17 cellular contexts compared by ENCODE assay signal in the genomic region with DNA sequence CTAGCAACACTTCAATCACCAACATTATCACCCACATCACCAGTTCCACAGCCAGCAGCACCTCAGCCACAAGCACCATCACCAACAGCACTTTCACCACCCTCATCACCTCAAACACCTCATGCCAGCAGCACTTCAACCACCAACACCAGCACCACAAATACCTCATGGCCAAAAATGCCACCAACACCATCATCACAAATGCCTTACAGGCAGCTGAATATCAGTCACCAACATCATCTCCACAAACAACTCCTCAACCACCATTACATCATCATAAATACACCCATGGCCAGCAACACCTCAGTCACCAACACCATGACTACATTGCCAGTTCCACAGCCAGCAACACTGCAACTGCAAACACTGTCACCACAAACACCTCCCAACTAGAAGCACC. TPM values are rescaled to one million over a fixed set of nuclear protein-coding genes. Genes with fewer than 3 reads are reported as not detected.
DNase-seq lines count a peak whose midpoint lies in the region; ATAC-seq lines count a peak whose summit lies in the region.
"Had no signal": no experiment of that assay in that cellular context is flagged by ENCODE, and none has a peak within 500 bp of the region (broad histone marks: within the 10 kb centered on the region; RNA-seq: fewer than 3 reads in every experiment).

No MANE protein-coding gene starts in this region.

- H3K18ac ChIP-seq in mesenchymal stem cell (ENCODE audit: low read depth in 1 of 2, low read length in 2 of 2): no peak overlapping the region

- no peak overlapping the region for H2AFZ ChIP-seq in mesenchymal stem cell (ENCODE audit: low read depth, low read length)
- H2AFZ ChIP-seq: GM23338 had no signal

- H4K91ac ChIP-seq in mesenchymal stem cell (ENCODE audit: low read length): peak overlapping the region; percentile 21

- no peak overlapping the region for H3K4me3 ChIP-seq in mesenchymal stem cell (ENCODE audit: insufficient read depth in 1 of 2, low read depth in 1 of 2, low read length in 2 of 2)
- H3K4me3 ChIP-seq: GM23338 had no signal

- no peaks in the 10 kb centered on the region for H3K36me3 ChIP-seq in mesenchymal stem cell (ENCODE audit: control insufficient read depth in 1 of 2, insufficient read depth in 2 of 2, low read depth in 1 of 2, low read length in 2 of 2)

- H3K27ac ChIP-seq in mesenchymal stem cell (ENCODE audit: low read length, poor library complexity, severe bottlenecking): no peak overlapping the region
- H3K27ac ChIP-seq: KMS-11 had no signal

- no peak overlapping the region for H3K4me2 ChIP-seq in mesenchymal stem cell (ENCODE audit: low read length, poor library complexity, severe bottlenecking)
- H3K4me2 ChIP-seq: GM23338, KMS-11 had no signal

- H2BK12ac ChIP-seq in mesenchymal stem cell (ENCODE audit: low read length in 2 of 2): no peak overlapping the region

- H3K9me3 ChIP-seq in mesenchymal stem cell (ENCODE audit: control insufficient read depth, low read length): no peaks in the 10 kb centered on the region

- no peaks in the 10 kb centered on the region for H3K79me1 ChIP-seq in mesenchymal stem cell (replicated peaks; ENCODE audit: low read length, poor library complexity, severe bottlenecking)

- no peak overlapping the region for H3K23ac ChIP-seq in mesenchymal stem cell (ENCODE audit: low read length in 2 of 2)

- H3K14ac ChIP-seq in mesenchymal stem cell (ENCODE audit: low read length in 2 of 2): no peak overlapping the region

- no peak overlapping the region for H2BK5ac ChIP-seq in mesenchymal stem cell (ENCODE audit: low read depth, low read length, poor library complexity, severe bottlenecking)

- DNase-seq in activated naive CD4-positive, alpha-beta T cell treated with anti-CD3 and anti-CD28 coated beads, Interleukin-2, amount 50 U/mL, for 72 hours (ENCODE audit: low spot score in 2 of 2): no peak
- DNase-seq in activated naive CD4-positive, alpha-beta T cell treated with anti-CD3 and anti-CD28 coated beads, Interleukin-2, amount 50 U/mL, for 16 hours: no peak
- DNase-seq in activated gamma-delta T cell treated with anti-CD3 and anti-CD28 coated beads, Interleukin-2, amount 50 U/mL, for 16 hours (ENCODE audit: low read depth): peak; percentile 24
- DNase-seq in mesenchymal stem cell (no peak), RPMI8226 (no peak)
- DNase-seq in stimulated activated naive CD8-positive, alpha-beta T cell treated with anti-CD3 and anti-CD28 coated beads, Interleukin-15, amount 100 ng/mL, for 72 hours: peak; percentile 60 to 71
- DNase-seq: GF-D8, HFFc6, NCI-H1092, NCI-H1694, NCI-H2107 had no signal

- no peak overlapping the region for H2BK120ac ChIP-seq in mesenchymal stem cell (ENCODE audit: low read depth, low read length)

- no peak overlapping the region for H3K4ac ChIP-seq in mesenchymal stem cell (ENCODE audit: low read depth in 1 of 2, low read length in 2 of 2)

- H3K4me1 ChIP-seq in mesenchymal stem cell (ENCODE audit: control insufficient read depth, insufficient read depth, low read depth, low read length): no peaks in the 10 kb centered on the region

- H3K4me3 Mint-ChIP-seq in stimulated activated naive CD8-positive, alpha-beta T cell treated with anti-CD3 and anti-CD28 coated beads, Interleukin-15, amount 100 ng/mL, for 72 hours: no peak overlapping the region
- H3K4me3 Mint-ChIP-seq: GM23338, HFFc6 had no signal

- no peak overlapping the region for H3K27ac Mint-ChIP-seq in activated naive CD4-positive, alpha-beta T cell treated with anti-CD3 and anti-CD28 coated beads, Interleukin-2, amount 50 U/mL, for 72 hours
- no peak overlapping the region for H3K27ac Mint-ChIP-seq in stimulated activated naive CD8-positive, alpha-beta T cell treated with anti-CD3 and anti-CD28 coated beads, Interleukin-15, amount 100 ng/mL, for 72 hours
- H3K27ac Mint-ChIP-seq: GM23338, HFFc6 had no signal

- peak overlapping the region; percentile 24 for H4K8ac ChIP-seq in mesenchymal stem cell (ENCODE audit: low read length)

- peaks cover 0 to 24% of the 10 kb centered on the region in 2 experiments for H3K27me3 ChIP-seq in mesenchymal stem cell (ENCODE audit: control insufficient read depth in 1 of 2, insufficient read depth in 1 of 2, low read length in 2 of 2)

- peak; percentile 43 to 71 for ATAC-seq in activated naive CD4-positive, alpha-beta T cell treated with anti-CD3 and anti-CD28 coated beads, Interleukin-2, amount 50 U/mL, for 72 hours
- peak; percentile 76 for ATAC-seq in stimulated activated naive CD8-positive, alpha-beta T cell treated with anti-CD3 and anti-CD28 coated beads, Interleukin-15, amount 100 ng/mL, for 72 hours
- ATAC-seq in HG02678 (IDR thresholded peaks at IDR 0.05; ENCODE audit: unreplicated experiment): no peak
- ATAC-seq: GM23338 had no signal

- H3K9ac ChIP-seq in mesenchymal stem cell (ENCODE audit: low read length): no peak overlapping the region
- H3K9ac ChIP-seq: KMS-11 had no signal

- peaks cover 2% of the 10 kb centered on the region for H3K27me3 Mint-ChIP-seq in stimulated activated naive CD8-positive, alpha-beta T cell treated with anti-CD3 and anti-CD28 coated beads, Interleukin-15, amount 100 ng/mL, for 72 hours

- H2BK15ac ChIP-seq in mesenchymal stem cell (ENCODE audit: low read depth, poor library complexity, severe bottlenecking): no peak overlapping the region

- H3K4me1 Mint-ChIP-seq in stimulated activated naive CD8-positive, alpha-beta T cell treated with anti-CD3 and anti-CD28 coated beads, Interleukin-15, amount 100 ng/mL, for 72 hours: no peaks in the 10 kb centered on the region

- H3K36me3 Mint-ChIP-seq in activated naive CD4-positive, alpha-beta T cell treated with anti-CD3 and anti-CD28 coated beads, Interleukin-2, amount 50 U/mL, for 72 hours: no peaks in the 10 kb centered on the region

- no peaks in the 10 kb centered on the region for H3K9me3 Mint-ChIP-seq in activated naive CD4-positive, alpha-beta T cell treated with anti-CD3 and anti-CD28 coated beads, Interleukin-2, amount 50 U/mL, for 72 hours
- H3K9me3 Mint-ChIP-seq in stimulated activated naive CD8-positive, alpha-beta T cell treated with anti-CD3 and anti-CD28 coated beads, Interleukin-15, amount 100 ng/mL, for 72 hours: no peaks in the 10 kb centered on the region
- H3K9me3 Mint-ChIP-seq: GM23338, HFFc6 had no signal

- no peak overlapping the region for H2AK5ac ChIP-seq in mesenchymal stem cell (ENCODE audit: low read length, severe bottlenecking)

RNA-seq across cellular contexts. Expression of gene FCER2, which starts 10.4 kb away (rescaled TPM):
- under 1 TPM; 0.56 to 0.57 TPM for total RNA-seq in activated naive CD4-positive, alpha-beta T cell treated with anti-CD3 and anti-CD28 coated beads, Interleukin-2, amount 50 U/mL, for 72 hours
- polyA plus RNA-seq in mesenchymal stem cell (2013, experiment 1 of 2): not detected
- polyA plus RNA-seq in mesenchymal stem cell (2013, experiment 2 of 2): not detected
- total RNA-seq: GM23338, HFFc6, MCF 10A had no signal
- polyA plus RNA-seq: AG04450, BJ had no signal

RNA-seq across cellular contexts. Expression of gene TRAPPC5, which starts 10.9 kb away (rescaled TPM):
- 10 to 100 TPM; 58.9 to 84.4 TPM for total RNA-seq in activated naive CD4-positive, alpha-beta T cell treated with anti-CD3 and anti-CD28 coated beads, Interleukin-2, amount 50 U/mL, for 72 hours
- polyA plus RNA-seq in mesenchymal stem cell (2013, experiment 1 of 2): 88.2 TPM
- 93.7 TPM for polyA plus RNA-seq in mesenchymal stem cell (2013, experiment 2 of 2)

RNA-seq across cellular contexts. Expression of gene MCEMP1, which starts 14.6 kb away (rescaled TPM):
- total RNA-seq in activated naive CD4-positive, alpha-beta T cell treated with anti-CD3 and anti-CD28 coated beads, Interleukin-2, amount 50 U/mL, for 72 hours: not detected
- not detected for polyA plus RNA-seq in mesenchymal stem cell (2013, experiment 1 of 2)
- polyA plus RNA-seq in mesenchymal stem cell (2013, experiment 2 of 2): not detected
- total RNA-seq: GM23338, HFFc6 had no signal
- polyA plus RNA-seq: AG04450, BJ, GM23338 had no signal

RNA-seq across cellular contexts. Expression of gene RETN, which starts 22.6 kb away (rescaled TPM):
- total RNA-seq in activated naive CD4-positive, alpha-beta T cell treated with anti-CD3 and anti-CD28 coated beads, Interleukin-2, amount 50 U/mL, for 72 hours: not detected
- not detected for polyA plus RNA-seq in mesenchymal stem cell (2013, experiment 1 of 2)
- not detected for polyA plus RNA-seq in mesenchymal stem cell (2013, experiment 2 of 2)
- total RNA-seq: GM23338, HFFc6, MCF 10A had no signal
- polyA plus RNA-seq: AG04450, BJ, GM23338 had no signal

RNA-seq across cellular contexts. Expression of gene CLEC4G, which starts 40.4 kb away (rescaled TPM):
- total RNA-seq in activated naive CD4-positive, alpha-beta T cell treated with anti-CD3 and anti-CD28 coated beads, Interleukin-2, amount 50 U/mL, for 72 hours: not detected
- not detected for polyA plus RNA-seq in mesenchymal stem cell (2013, experiment 1 of 2)
- not detected for polyA plus RNA-seq in mesenchymal stem cell (2013, experiment 2 of 2)
- total RNA-seq: HFFc6, MCF 10A had no signal
- polyA plus RNA-seq: AG04450, BJ had no signal

Comparison
In these comparisons a context has a peak if more than half of its experiments do, and no peak if none do; other contexts are left out.
1. DNase-seq: peak in activated gamma-delta T cell treated with anti-CD3 and anti-CD28 coated beads, Interleukin-2, amount 50 U/mL, for 16 hours (single experiment) and stimulated activated naive CD8-positive, alpha-beta T cell treated with anti-CD3 and anti-CD28 coated beads, Interleukin-15, amount 100 ng/mL, for 72 hours (2 of 2); none in activated naive CD4-positive, alpha-beta T cell treated with anti-CD3 and anti-CD28 coated beads, Interleukin-2, amount 50 U/mL, for 72 hours (0 of 2), activated naive CD4-positive, alpha-beta T cell treated with anti-CD3 and anti-CD28 coated beads, Interleukin-2, amount 50 U/mL, for 16 hours (single experiment), mesenchymal stem cell (single experiment) and RPMI8226 (single experiment).